In genomic region chr12:64452559-64453329, GRCh38 we compare ENCODE assay signal across 8 cellular contexts. TPM values are rescaled to one million over a fixed set of nuclear protein-coding genes. Genes with fewer than 3 reads are reported as not detected.
A peak's percentile ranks its signal among the peaks of the same experiment; 100 is the strongest.
DNase-seq lines count a peak whose midpoint lies in the region; ATAC-seq and TF ChIP-seq lines count a peak whose summit lies in the region.

No MANE protein-coding gene starts in this region.

- peak overlapping the region; percentile 91 for H3K27ac ChIP-seq in HCT116 (ENCODE audit: low read depth, low read length)

- H3K4me1 ChIP-seq in HCT116 (ENCODE audit: control insufficient read depth in 1 of 2, insufficient read depth in 2 of 2, low read length in 2 of 2), result peaks cover 7 to 21% of the 10 kb centered on the region in 2 experiments
- H3K4me1 ChIP-seq in skeletal muscle satellite cell (ENCODE audit: control insufficient read depth, insufficient read depth, low read length), result peaks cover 21% of the 10 kb centered on the region

- no peaks in the 10 kb centered on the region for H3K27me3 ChIP-seq in HCT116 (ENCODE audit: insufficient read depth, low read length)
- no peaks in the 10 kb centered on the region for H3K27me3 ChIP-seq in skeletal muscle satellite cell (ENCODE audit: control insufficient read depth, insufficient read depth, low read length)

- POLR2A ChIA-PET in HCT116 (lab: Charles Lee), result no interaction called here

- DNase-seq in DMS153 (lab: John Stamatoyannopoulos, UW) (peak; percentile 0), HCT116 (ENCODE audit: low read depth, low spot score) (peak; percentile 52), NOMO-1 treated with DMSO at 0.1 percent for 48 hours (lab: John Stamatoyannopoulos, UW; ENCODE audit: unreplicated experiment) (peak; percentile 62), brain pericyte (ENCODE audit: low read depth, low spot score) (peak; percentile 8)
- no peak for DNase-seq in NK-92 treated with Interleukin-12 subunit alpha and Interleukin-12 subunit beta, amount 100 ng/mL, for 24 hours (lab: John Stamatoyannopoulos, UW)
- DNase-seq in stimulated activated CD4-positive, alpha-beta T cell treated with anti-CD3 and anti-CD28 coated beads, Interleukin-4, amount 100 ng/mL, for 1 hour, result no peak

- ATAC-seq in HCT116, result peak; percentile 39

- intact Hi-C loops in HCT116 (cut with micrococcal nuclease), result loop anchor here (5.0 to 10.0 kb wide), 2 partner anchors 152 to 245 kb away; no protein-coding TSS in a partner anchor

- RAD21 ChIA-PET in HCT116 (lab: Charles Lee; ENCODE audit: low non-redundant PET in 1 of 2, low total read pairs in 2 of 2, uncharacterized antibody in 2 of 2, unreplicated experiment in 2 of 2), result no interaction called here

- H3K9me2 ChIP-seq in HCT116 (ENCODE audit: insufficient read depth), result no peaks in the 10 kb centered on the region

- H3K4me2 ChIP-seq in HCT116 (ENCODE audit: low read length) (peak overlapping the region; percentile 84), skeletal muscle satellite cell (ENCODE audit: low read length) (peak overlapping the region; percentile 93)

- TF ChIP-seq POLR2A in HCT116 (IDR thresholded peaks at IDR 0.05; ENCODE audit: borderline replicate concordance, extremely low read depth, insufficient read depth, insufficient read length), result no peak

- no peak for TF ChIP-seq CTCF in HCT116 (IDR thresholded peaks at IDR 0.05 in 2 of 3, conservative IDR thresholded peaks at IDR 0.05 in 1 of 3; ENCODE audit: borderline replicate concordance in 1 of 3, insufficient read depth in 1 of 3, low read depth in 2 of 3, low read length in 2 of 3)

- H3K36me3 ChIP-seq in HCT116 (ENCODE audit: control insufficient read depth in 1 of 2, insufficient read depth in 2 of 2, low read length in 2 of 2) (peaks cover 11 to 18% of the 10 kb centered on the region in 2 experiments; a peak in 2 of 4 replicates), skeletal muscle satellite cell (ENCODE audit: insufficient read depth, low read length) (peaks cover 24% of the 10 kb centered on the region)

- TSS peak; percentile 57 for BruUV-seq in HCT116 (replicated peaks; lab: Mats Ljungman, UMichigan)

- H3K9ac ChIP-seq in HCT116 (ENCODE audit: low read length) (peak overlapping the region; percentile 87), skeletal muscle satellite cell (ENCODE audit: low read depth, low read length) (peak overlapping the region; percentile 90)

- H2AFZ ChIP-seq in HCT116 (ENCODE audit: low read depth, low read length, poor library complexity, severe bottlenecking), result no peak overlapping the region

- TF ChIP-seq RAD21 in HCT116 (IDR thresholded peaks at IDR 0.05; ENCODE audit: low read depth), result no peak

- H3K9me3 ChIP-seq in HCT116 (ENCODE audit: control insufficient read depth in 1 of 2, insufficient read depth in 1 of 2, low read depth in 1 of 2, low read length in 2 of 2) (no peaks in the 10 kb centered on the region), iPS-18c (ENCODE audit: control insufficient read depth, insufficient read depth, low read length) (no peaks in the 10 kb centered on the region), skeletal muscle satellite cell (replicated peaks; ENCODE audit: low read length) (no peaks in the 10 kb centered on the region)

- peaks cover 62% of the 10 kb centered on the region for H3K79me2 ChIP-seq in HCT116 (ENCODE audit: insufficient read depth, low read length)

- H3K4me3 ChIP-seq in HCT116 (replicated peaks in 1 of 2; ENCODE audit: low read depth in 1 of 2, low read length in 2 of 2), result peak overlapping the region; percentile 86 to 90
- peak overlapping the region; percentile 90 for H3K4me3 ChIP-seq in iPS-18c (ENCODE audit: insufficient read depth, low read depth, low read length)
- H3K4me3 ChIP-seq in skeletal muscle satellite cell (ENCODE audit: low read length), result peak overlapping the region; percentile 97

- CTCF ChIA-PET in HCT116 (lab: Charles Lee), result no interaction called here

- H4K20me1 ChIP-seq in HCT116 (ENCODE audit: insufficient read depth), result no peaks in the 10 kb centered on the region; the same call in 1 of the 2 replicates

TF ChIP-seq in HCT116, 20 proteins besides CTCF, POLR2A, EP300 and RAD21:
- 0 out of 2 replicates have a peak, but pooled peaks have one; percentile 29 for TF ChIP-seq SP1 (IDR thresholded peaks at IDR 0.05; ENCODE audit: low read depth)
- TF ChIP-seq EZH2phosphoT487 (IDR thresholded peaks at IDR 0.05; ENCODE audit: borderline replicate concordance), result no peak
- peak; percentile 34; the same call in 1 of the 2 replicates for TF ChIP-seq FOSL1 (IDR thresholded peaks at IDR 0.05; ENCODE audit: low read depth)
- TF ChIP-seq SIN3A (IDR thresholded peaks at IDR 0.05; ENCODE audit: low read depth), result peak; percentile 14; the same call in 1 of the 2 replicates
TF ChIP-seq in HCT116: peak in this region for 3.

RNA-seq across cellular contexts. Expression of gene TBK1, which starts 0.8 kb away (rescaled TPM):
- 27.0 TPM for total RNA-seq in HCT116 (2021; ENCODE audit: unreplicated experiment)
- 5.3 and 7.3 TPM in 2 replicates for polyA plus RNA-seq in HCT116 (2012)
- total RNA-seq in skeletal muscle satellite cell (2012; rRNA removed), result 17.7 and 26.9 TPM in 2 replicates

RNA-seq across cellular contexts. Expression of gene XPOT, which starts 48.6 kb away (rescaled TPM):
- 120 TPM for total RNA-seq in HCT116 (2021; ENCODE audit: unreplicated experiment)
- polyA plus RNA-seq in HCT116 (2012), result 37.8 and 46.3 TPM in 2 replicates
- total RNA-seq in skeletal muscle satellite cell (2012; rRNA removed), result 79.3 and 94.6 TPM in 2 replicates

Comparison
In these comparisons a context has a peak if more than half of its experiments do, and no peak if none do; other contexts are left out.
1. DNase-seq: peak in DMS153 (single experiment), HCT116 (single experiment), NOMO-1 treated with DMSO at 0.1 percent for 48 hours (single experiment) and brain pericyte (single experiment); none in NK-92 treated with Interleukin-12 subunit alpha and Interleukin-12 subunit beta, amount 100 ng/mL, for 24 hours (single experiment) and stimulated activated CD4-positive, alpha-beta T cell treated with anti-CD3 and anti-CD28 coated beads, Interleukin-4, amount 100 ng/mL, for 1 hour (single experiment).
2. Peak in every context shown above with its lines, with median percentiles within 50 percentile points of each other: H3K4me3 ChIP-seq.